2 cellular contexts compared by ENCODE assay signal in genomic region chr10:44402465-44403205, GRCh38.
TF ChIP-seq lines count a peak whose summit lies in the region.

No MANE protein-coding gene starts in this region.

TF ChIP-seq in IMR-90, 13 proteins besides CTCF, POLR2A, EP300 and RAD21:
- TF ChIP-seq MAZ (IDR thresholded peaks at IDR 0.05; ENCODE audit: borderline replicate concordance, low read depth, low read length): no peak
- TF ChIP-seq SMC3 (IDR thresholded peaks at IDR 0.05; ENCODE audit: low read depth, low read length): no peak
- TF ChIP-seq CEBPB (IDR thresholded peaks at IDR 0.05; ENCODE audit: low read depth, low read length): no peak
- TF ChIP-seq, protein P1, sequence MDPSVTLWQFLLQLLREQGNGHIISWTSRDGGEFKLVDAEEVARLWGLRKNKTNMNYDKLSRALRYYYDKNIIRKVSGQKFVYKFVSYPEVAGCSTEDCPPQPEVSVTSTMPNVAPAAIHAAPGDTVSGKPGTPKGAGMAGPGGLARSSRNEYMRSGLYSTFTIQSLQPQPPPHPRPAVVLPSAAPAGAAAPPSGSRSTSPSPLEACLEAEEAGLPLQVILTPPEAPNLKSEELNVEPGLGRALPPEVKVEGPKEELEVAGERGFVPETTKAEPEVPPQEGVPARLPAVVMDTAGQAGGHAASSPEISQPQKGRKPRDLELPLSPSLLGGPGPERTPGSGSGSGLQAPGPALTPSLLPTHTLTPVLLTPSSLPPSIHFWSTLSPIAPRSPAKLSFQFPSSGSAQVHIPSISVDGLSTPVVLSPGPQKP (IDR thresholded peaks at IDR 0.05; ENCODE audit: borderline replicate concordance, low read depth, low read length): no peak
- no peak for TF ChIP-seq RFX5 (IDR thresholded peaks at IDR 0.05; ENCODE audit: low read depth, low read length)
- no peak for TF ChIP-seq NFE2L2 (IDR thresholded peaks at IDR 0.05; ENCODE audit: low read depth, low read length)
- no peak for TF ChIP-seq MAFK (IDR thresholded peaks at IDR 0.05; ENCODE audit: low read depth, low read length)
- TF ChIP-seq USF2 (IDR thresholded peaks at IDR 0.05; ENCODE audit: low read depth, low read length): no peak
- no peak for TF ChIP-seq CHD1 (IDR thresholded peaks at IDR 0.05; ENCODE audit: low read depth, low read length)
- TF ChIP-seq FOS (IDR thresholded peaks at IDR 0.05; ENCODE audit: low read depth, low read length): no peak
- no peak for TF ChIP-seq BHLHE40 (IDR thresholded peaks at IDR 0.05; ENCODE audit: low read depth, low read length)
- no peak for TF ChIP-seq MXI1 (IDR thresholded peaks at IDR 0.05; ENCODE audit: borderline replicate concordance, low read depth, low read length)
- TF ChIP-seq RCOR1 (IDR thresholded peaks at IDR 0.05; ENCODE audit: insufficient replicate concordance, low read length): no peak

TF ChIP-seq in SK-N-SH, 30 proteins besides CTCF, POLR2A, EP300 and RAD21:
- TF ChIP-seq NFIC (IDR thresholded peaks at IDR 0.05; ENCODE audit: borderline replicate concordance) (no peak), USF2 (IDR thresholded peaks at IDR 0.05; ENCODE audit: borderline replicate concordance, low read depth, low read length) (no peak), NRF1 (IDR thresholded peaks at IDR 0.05; ENCODE audit: low read depth, low read length) (no peak), ELF1 (IDR thresholded peaks at IDR 0.05) (no peak), JUND (IDR thresholded peaks at IDR 0.05) (no peak), SIN3A (IDR thresholded peaks at IDR 0.05; ENCODE audit: borderline replicate concordance, low read depth, low read length) (no peak), GABPA (IDR thresholded peaks at IDR 0.05; ENCODE audit: low read depth) (no peak), GATA2 (CRISPR knock-in tag; IDR thresholded peaks at IDR 0.05) (no peak)
